2 cellular contexts compared by ENCODE assay signal in genomic region chr2:231403421-231404182, GRCh38. TPM values are rescaled to one million over a fixed set of nuclear protein-coding genes. Genes with fewer than 3 reads are reported as not detected.
"Had no signal": no experiment of that assay in that cellular context is flagged by ENCODE, and none has a peak within 500 bp of the region (broad histone marks: within the 10 kb centered on the region; RNA-seq: fewer than 3 reads in every experiment).

No MANE protein-coding gene starts in this region.

RNA-seq across cellular contexts. Expression of gene B3GNT7, which starts 8.1 kb away (rescaled TPM):
- total RNA-seq: activated T-helper 1 cell treated with anti-CD3 and anti-CD28 coated beads, Interleukin-12 subunit alpha, Interleukin-12 subunit beta, Interleukin-2, Interleukin-4 antibody, amounts not matched to agents 30 ng/mL and 10 ng/mL and 1 ng/mL, durations not matched to agents 14 hours and 24 hours and 36 hours; myocyte had no signal
